In genomic region chr5:112612663-112613062, GRCh38 we compare ENCODE assay signal across 25 cellular contexts.
"Had no signal": no experiment of that assay in that cellular context is flagged by ENCODE, and none has a peak within 500 bp of the region (broad histone marks: within the 10 kb centered on the region; RNA-seq: fewer than 3 reads in every experiment).

No MANE protein-coding gene starts in this region.

- H3K9me3 ChIP-seq: colonic mucosa, gastrocnemius medialis, neutrophil, prostate gland, right atrium auricular region, stomach, thyroid gland had no signal

- H3K27me3 ChIP-seq: colonic mucosa, gastrocnemius medialis, right atrium auricular region, stomach, thyroid gland had no signal

- H3K4me3 ChIP-seq: colonic mucosa, gastrocnemius medialis, prostate gland, right atrium auricular region, smooth muscle cell, stomach, thyroid gland had no signal

- H3K36me3 Mint-ChIP-seq: natural killer cell had no signal

- H3K9me3 Mint-ChIP-seq: dendritic cell treated with granulocyte-macrophage colony-stimulating factor and Interleukin-4, amounts not matched to agents 40 ng/mL and 50 ng/mL, for 4 days; endodermal cell; natural killer cell had no signal

- H3K27ac Mint-ChIP-seq: dendritic cell treated with granulocyte-macrophage colony-stimulating factor and Interleukin-4, amounts not matched to agents 40 ng/mL and 50 ng/mL, for 4 days; endodermal cell; natural killer cell had no signal

- H3K4me3 Mint-ChIP-seq: dendritic cell treated with granulocyte-macrophage colony-stimulating factor and Interleukin-4, amounts not matched to agents 40 ng/mL and 50 ng/mL, for 4 days; endodermal cell; natural killer cell had no signal

- H3K4me2 ChIP-seq: smooth muscle cell had no signal

- DNase-seq: colonic mucosa; effector CD8-positive, alpha-beta T cell; endodermal cell; foreskin fibroblast; gastrocnemius medialis; head of caudate nucleus; kidney; natural killer cell; stimulated activated CD4-positive, alpha-beta T cell treated with anti-CD3 and anti-CD28 coated beads, Interleukin-12 subunit alpha, Interleukin-12 subunit beta, amount 100 ng/mL, for 4 hours; stimulated activated CD4-positive, alpha-beta T cell treated with anti-CD3 and anti-CD28 coated beads, Interleukin-1b, Interleukin-23, amount 100 ng/mL, for 48 hours; stimulated activated CD4-positive, alpha-beta T cell treated with anti-CD3 and anti-CD28 coated beads, Interleukin-4, amount 100 ng/mL, for 1 hour; stimulated activated CD8-positive, alpha-beta memory T cell treated with anti-CD3 and anti-CD28 coated beads, Interleukin-4, amount 100 ng/mL, for 48 hours; stimulated activated naive CD4-positive, alpha-beta T cell; stomach; thyroid gland; trophoblast cell had no signal

- H3K27ac ChIP-seq: colonic mucosa, epithelial cell of prostate, gastrocnemius medialis, neutrophil, prostate gland, right atrium auricular region, stomach, thyroid gland had no signal

- ATAC-seq: esophagus mucosa, gastrocnemius medialis, left lobe of liver, natural killer cell, sciatic nerve had no signal

- H3K27me3 Mint-ChIP-seq: dendritic cell treated with granulocyte-macrophage colony-stimulating factor and Interleukin-4, amounts not matched to agents 40 ng/mL and 50 ng/mL, for 4 days had no signal

- H3K4me1 ChIP-seq: colonic mucosa, gastrocnemius medialis, prostate gland, right atrium auricular region, stomach, thyroid gland had no signal

- H3K36me3 ChIP-seq: colonic mucosa, gastrocnemius medialis, neutrophil, prostate gland, right atrium auricular region, stomach, thyroid gland had no signal
